Comparison of ENCODE assay signal across 15 cellular contexts in genomic region chr1:23756676-23757075, GRCh38. TPM values are rescaled to one million over a fixed set of nuclear protein-coding genes. Genes with fewer than 3 reads are reported as not detected.
DNase-seq lines count a peak whose midpoint lies in the region; ATAC-seq, FAIRE-seq and TF ChIP-seq lines count a peak whose summit lies in the region.
"Had no signal": no experiment of that assay in that cellular context is flagged by ENCODE, and none has a peak within 500 bp of the region (broad histone marks: within the 10 kb centered on the region; RNA-seq: fewer than 3 reads in every experiment).

No MANE protein-coding gene starts in this region.

- TF ChIP-seq EP300 in K562 (IDR thresholded peaks at IDR 0.05; ENCODE audit: low read length) (no peak), transverse colon (IDR thresholded peaks at IDR 0.05; ENCODE audit: low read depth) (no peak)

- WGBS in K562 (ENCODE audit: insufficient coverage, low coverage, missing lambda C conversion rate): 100% methylated on average over 3 of the region's 3 CpGs
- WGBS in transverse colon (ENCODE audit: low coverage in 1 of 2), 2 donors: 97% methylated on average over 3 of the region's 3 CpGs; no CpG with 5 or more reads in 1 of the 2 donors

- no peaks in the 10 kb centered on the region for H3K9me1 ChIP-seq in K562 (ENCODE audit: control insufficient read depth, insufficient read depth, low read length)

- in situ Hi-C loops in Caki2 (cut with HindIII; ENCODE audit: low pct_unique_long_range_greater_than_20kb, low sequenced_read_pairs) (no loop called here), K562 (cut with MboI) (no loop called here), transverse colon (cut with MboI; ENCODE audit: low pct_ligation_motif_present in 1 of 4, low pct_unique_long_range_greater_than_20kb in 1 of 4, low sequenced_read_pairs in 3 of 4) (no loop called here)

- POLR2A ChIA-PET in K562 (lab: Yijun Ruan, JAX): interaction anchor here (0.6 to 1.4 kb wide), 3 partner anchors 11 to 37 kb away, joined by 3 to 5 read pairs (median 3); no protein-coding TSS in a partner anchor

- H3K9ac ChIP-seq in K562 (ENCODE audit: insufficient read depth in 1 of 2, low read depth in 2 of 2, low read length in 2 of 2): no peak overlapping the region
- H3K9ac ChIP-seq: neural progenitor cell had no signal

- TF ChIP-seq RAD21 in K562 (CRISPR knock-in tag; conservative IDR thresholded peaks at IDR 0.05 in 1 of 2, IDR thresholded peaks at IDR 0.05 in 1 of 2): no peak

- TF ChIP-seq POLR2A in K562 (conservative IDR thresholded peaks at IDR 0.05) (no peak), transverse colon (IDR thresholded peaks at IDR 0.05) (no peak)

- ATAC-seq in K562: peak; percentile 47; the same call in 2 of the 3 replicates
- ATAC-seq: heart left ventricle had no signal

- no TSS peak for BruUV-seq in K562 (replicated peaks; lab: Mats Ljungman, UMichigan)

- H3K4me1 ChIP-seq in K562 (replicated peaks in 1 of 2; ENCODE audit: control insufficient read depth in 2 of 2, insufficient read depth in 2 of 2, low read length in 2 of 2): no peaks in the 10 kb centered on the region
- peaks cover 0 to 3% (median 0%) of the 10 kb centered on the region in 4 donors for H3K4me1 ChIP-seq in transverse colon
- H3K4me1 ChIP-seq: neural progenitor cell had no signal

- intact Hi-C loops in K562 (cut with micrococcal nuclease) (no loop called here), transverse colon (cut with DNase I; ENCODE audit: low total_unique reads) (no loop called here)

- H3K9me3 ChIP-seq in MG63 (no peaks in the 10 kb centered on the region), K562 (replicated peaks; ENCODE audit: control insufficient read depth, insufficient read depth, low read depth, low read length) (no peaks in the 10 kb centered on the region), transverse colon (no peaks in the 10 kb centered on the region)
- H3K9me3 ChIP-seq: heart left ventricle had no signal

- no peak for FAIRE-seq in K562 (lab: Jason Lieb, UNC)

- peaks cover 7% of the 10 kb centered on the region for H3K79me2 ChIP-seq in K562 (ENCODE audit: control insufficient read depth, insufficient read depth, low read length)

- H4K20me1 ChIP-seq in K562 (replicated peaks; ENCODE audit: control insufficient read depth, insufficient read depth, low read length): peaks cover 10% of the 10 kb centered on the region

- H3K27ac ChIP-seq in K562 (ENCODE audit: extremely low read depth, low read depth, low read length) (no peak overlapping the region), transverse colon (no peak overlapping the region)
- H3K27ac ChIP-seq: neural progenitor cell had no signal

- no peak overlapping the region for H3K4me3 ChIP-seq in MG63
- no peak overlapping the region for H3K4me3 ChIP-seq in K562
- no peak overlapping the region for H3K4me3 ChIP-seq in kidney epithelial cell (ENCODE audit: low read depth, low read length)
- H3K4me3 ChIP-seq in transverse colon: no peak overlapping the region
- H3K4me3 ChIP-seq: heart left ventricle, neural progenitor cell had no signal

- TF ChIP-seq CTCF in K562 (IDR thresholded peaks at IDR 0.05 in 2 of 3, conservative IDR thresholded peaks at IDR 0.05 in 1 of 3; ENCODE audit: insufficient read depth in 2 of 3, low read depth in 1 of 3, low read length in 3 of 3) (no peak), kidney epithelial cell (IDR thresholded peaks at IDR 0.05; ENCODE audit: insufficient read depth, low read length, poor library complexity, severe bottlenecking) (no peak), transverse colon (IDR thresholded peaks at IDR 0.05) (no peak)

- H2AFZ ChIP-seq in K562 (ENCODE audit: low read depth, low read length): no peak overlapping the region
- H2AFZ ChIP-seq: neural progenitor cell had no signal

- H3K36me3 ChIP-seq in MG63: peaks cover 95% of the 10 kb centered on the region
- H3K36me3 ChIP-seq in K562 (ENCODE audit: control insufficient read depth, insufficient read depth, low read length): peaks cover 97% of the 10 kb centered on the region
- H3K36me3 ChIP-seq in kidney epithelial cell (ENCODE audit: control insufficient read depth, insufficient read depth, low read length): peaks cover 3% of the 10 kb centered on the region
- H3K36me3 ChIP-seq in transverse colon: peaks cover 2 to 95% (median 41%) of the 10 kb centered on the region in 4 donors

- CTCF ChIA-PET in K562 (lab: Yijun Ruan, JAX; ENCODE audit: low intra/inter-chr PET ratio): no interaction called here

- DNase-seq in Caki2 (ENCODE audit: low read depth) (peak; percentile 41), MG63 (peak; percentile 57), K562 (ENCODE audit: extremely low read depth in 1 of 4, low spot score in 3 of 4) (no peak), kidney epithelial cell (ENCODE audit: low read depth) (peak; percentile 61), iPS-NIHi7 (ENCODE audit: extremely low spot score) (no peak), DMS 273 (lab: John Stamatoyannopoulos, UW; ENCODE audit: unreplicated experiment) (no peak), NCI-H2029 treated with DMSO at 0.1 percent for 48 hours (lab: John Stamatoyannopoulos, UW) (no peak), transverse colon (no peak)
- DNase-seq: activated T-cell treated with anti-CD3 and anti-CD28 coated beads, Interleukin-2, amount 50 U/mL, for 1 hour; amygdala; effector CD8-positive, alpha-beta T cell; GF-D8; heart left ventricle; NCI-H82 had no signal

- H3K27me3 ChIP-seq in MG63 (no peaks in the 10 kb centered on the region), K562 (ENCODE audit: control insufficient read depth in 2 of 2, insufficient read depth in 2 of 2, low read length in 2 of 2) (no peaks in the 10 kb centered on the region; a peak in 1 of 5 replicates), kidney epithelial cell (ENCODE audit: control insufficient read depth, insufficient read depth, low read length) (no peaks in the 10 kb centered on the region), transverse colon (no peaks in the 10 kb centered on the region)
- H3K27me3 ChIP-seq: heart left ventricle, neural progenitor cell had no signal

- no peak overlapping the region for H3K4me2 ChIP-seq in K562 (ENCODE audit: insufficient read depth, low read length)
- H3K4me2 ChIP-seq: neural progenitor cell had no signal

RNA-seq across cellular contexts. Expression of gene ELOA, which starts 13.4 kb away (rescaled TPM):
- total RNA-seq in Caki2 (2014; rRNA removed; shearing (Covaris generic); ENCODE audit: low replicate concordance): 18.6 and 21.6 TPM in 2 replicates
- 32.8 and 35.6 TPM in 2 replicates for total RNA-seq in MG63 (2014; rRNA removed; shearing (Covaris generic); ENCODE audit: low replicate concordance)
- total RNA-seq in K562 (2011; cell fraction: chromatin; rRNA removed; ENCODE audit: low replicate concordance): 40.0 and 60.8 TPM in 2 replicates
- total RNA-seq in K562 (2011; cell fraction: nucleolus; rRNA removed): 22.4 and 23.7 TPM in 2 replicates
- total RNA-seq in K562 (2011; cell fraction: nucleoplasm; rRNA removed): 31.1 and 33.1 TPM in 2 replicates
- total RNA-seq in K562 (2014; rRNA removed): 61.3 and 70.8 TPM in 2 replicates
- 74.1 and 75.8 TPM in 2 replicates for total RNA-seq in K562 (2014; rRNA removed; fragmentation: Illumina TruSeq; extraction: Trizol)
- 77.6 and 80.0 TPM in 2 replicates for total RNA-seq in K562 (2015; rRNA removed; fragmentation: Illumina TruSeq; extraction: Trizol)
- total RNA-seq in K562 (2021): 66.6 and 70.8 TPM in 2 replicates
- 29.7 and 33.3 TPM in 2 replicates for polyA plus RNA-seq in K562 (2011; rRNA removed)
- polyA plus RNA-seq in K562 (2011; cell fraction: cytosol; rRNA removed): 13.9 and 14.8 TPM in 2 replicates
- 24.7 and 25.8 TPM in 2 replicates for polyA plus RNA-seq in K562 (2011; cell fraction: nucleus; rRNA removed)
- polyA plus RNA-seq in K562 (2012): 28.7 and 53.0 TPM in 2 replicates
- 80.6 and 98.6 TPM in 2 replicates for polyA plus RNA-seq in K562 (2014; fragmentation: Illumina TruSeq; extraction: Trizol)
- 10 to 100 TPM; 31.9 to 53.6 TPM for polyA plus RNA-seq in K562 (2014; fragmentation: Nextera tagmentation; extraction: Ambion mirVana)
- 44.4 and 48.7 TPM in 2 replicates for polyA plus RNA-seq in K562 (2014; rRNA removed)
- polyA minus RNA-seq in K562 (2011; rRNA and poly(A)+ RNA removed): 35.1 and 35.7 TPM in 2 replicates
- polyA minus RNA-seq in K562 (2011; cell fraction: cytosol; rRNA and poly(A)+ RNA removed): 25.7 and 34.4 TPM in 2 replicates
- 10.5 and 19.7 TPM in 2 replicates for polyA minus RNA-seq in K562 (2011; cell fraction: nucleus; rRNA and poly(A)+ RNA removed)
- 51.8 and 56.7 TPM in 2 replicates for total RNA-seq in kidney epithelial cell
- total RNA-seq in transverse colon: 10 to 100 TPM in 3 of 4 donors, 1 to 10 TPM in 1; 9.6 to 39.3 (median 33.2) TPM

RNA-seq across cellular contexts. Expression of gene PITHD1, which starts 21.5 kb away (rescaled TPM):
- 55.0 and 55.4 TPM in 2 replicates for total RNA-seq in Caki2 (2014; rRNA removed; shearing (Covaris generic); ENCODE audit: low replicate concordance)
- total RNA-seq in MG63 (2014; rRNA removed; shearing (Covaris generic); ENCODE audit: low replicate concordance): 64.2 and 116 TPM in 2 replicates
- total RNA-seq in K562 (2011; cell fraction: chromatin; rRNA removed; ENCODE audit: low replicate concordance): 96.3 and 113 TPM in 2 replicates
- 53.2 and 60.7 TPM in 2 replicates for total RNA-seq in K562 (2011; cell fraction: nucleolus; rRNA removed)
- total RNA-seq in K562 (2011; cell fraction: nucleoplasm; rRNA removed): 112 and 144 TPM in 2 replicates
- 149 and 175 TPM in 2 replicates for total RNA-seq in K562 (2014; rRNA removed)
- total RNA-seq in K562 (2014; rRNA removed; fragmentation: Illumina TruSeq; extraction: Trizol): 172 and 175 TPM in 2 replicates
- 144 and 151 TPM in 2 replicates for total RNA-seq in K562 (2015; rRNA removed; fragmentation: Illumina TruSeq; extraction: Trizol)
- 126 and 141 TPM in 2 replicates for total RNA-seq in K562 (2021)
- 159 and 167 TPM in 2 replicates for polyA plus RNA-seq in K562 (2011; rRNA removed)
- 81.9 and 157 TPM in 2 replicates for polyA plus RNA-seq in K562 (2011; cell fraction: cytosol; rRNA removed)
- polyA plus RNA-seq in K562 (2011; cell fraction: nucleus; rRNA removed): 74.8 and 105 TPM in 2 replicates
- 80.0 and 120 TPM in 2 replicates for polyA plus RNA-seq in K562 (2012)
- 133 and 138 TPM in 2 replicates for polyA plus RNA-seq in K562 (2014; fragmentation: Illumina TruSeq; extraction: Trizol)
- polyA plus RNA-seq in K562 (2014; fragmentation: Nextera tagmentation; extraction: Ambion mirVana): 10 to 100 TPM; 46.5 to 51.7 TPM
- 159 and 175 TPM in 2 replicates for polyA plus RNA-seq in K562 (2014; rRNA removed)
- 59.4 and 74.4 TPM in 2 replicates for polyA minus RNA-seq in K562 (2011; rRNA and poly(A)+ RNA removed)
- polyA minus RNA-seq in K562 (2011; cell fraction: cytosol; rRNA and poly(A)+ RNA removed): 29.4 and 34.5 TPM in 2 replicates
- polyA minus RNA-seq in K562 (2011; cell fraction: nucleus; rRNA and poly(A)+ RNA removed): 17.0 and 32.8 TPM in 2 replicates
- total RNA-seq in kidney epithelial cell: 33.6 and 37.6 TPM in 2 replicates
- total RNA-seq in transverse colon: 10 to 100 TPM; 36.7 to 40.6 (median 38.9) TPM

RNA-seq across cellular contexts. Expression of gene LYPLA2, which starts 34.3 kb away (rescaled TPM):
- 95.6 and 105 TPM in 2 replicates for total RNA-seq in Caki2 (2014; rRNA removed; shearing (Covaris generic); ENCODE audit: low replicate concordance)
- 38.5 and 68.6 TPM in 2 replicates for total RNA-seq in MG63 (2014; rRNA removed; shearing (Covaris generic); ENCODE audit: low replicate concordance)
- 27.3 and 126 TPM in 2 replicates for total RNA-seq in K562 (2011; cell fraction: chromatin; rRNA removed; ENCODE audit: low replicate concordance)
- total RNA-seq in K562 (2011; cell fraction: nucleolus; rRNA removed): 89.4 and 103 TPM in 2 replicates
- 56.7 and 62.0 TPM in 2 replicates for total RNA-seq in K562 (2011; cell fraction: nucleoplasm; rRNA removed)
- 126 and 144 TPM in 2 replicates for total RNA-seq in K562 (2014; rRNA removed)
- 17.4 and 25.8 TPM in 2 replicates for total RNA-seq in K562 (2014; rRNA removed; fragmentation: Illumina TruSeq; extraction: Trizol)
- total RNA-seq in K562 (2015; rRNA removed; fragmentation: Illumina TruSeq; extraction: Trizol): 56.5 and 58.4 TPM in 2 replicates
- total RNA-seq in K562 (2021): 108 and 109 TPM in 2 replicates
- 60.1 and 72.7 TPM in 2 replicates for polyA plus RNA-seq in K562 (2011; rRNA removed)
- polyA plus RNA-seq in K562 (2011; cell fraction: cytosol; rRNA removed): 89.6 and 223 TPM in 2 replicates
- 141 and 217 TPM in 2 replicates for polyA plus RNA-seq in K562 (2011; cell fraction: nucleus; rRNA removed)
- polyA plus RNA-seq in K562 (2012): 97.6 and 103 TPM in 2 replicates
- 90.2 and 141 TPM in 2 replicates for polyA plus RNA-seq in K562 (2014; fragmentation: Illumina TruSeq; extraction: Trizol)
- polyA plus RNA-seq in K562 (2014; fragmentation: Nextera tagmentation; extraction: Ambion mirVana): 1 to 10 TPM; 3.9 to 9.9 TPM
- 127 and 128 TPM in 2 replicates for polyA plus RNA-seq in K562 (2014; rRNA removed)
- polyA minus RNA-seq in K562 (2011; rRNA and poly(A)+ RNA removed): 21.3 and 39.9 TPM in 2 replicates
- 64.0 and 69.4 TPM in 2 replicates for polyA minus RNA-seq in K562 (2011; cell fraction: cytosol; rRNA and poly(A)+ RNA removed)
- 25.7 and 26.4 TPM in 2 replicates for polyA minus RNA-seq in K562 (2011; cell fraction: nucleus; rRNA and poly(A)+ RNA removed)
- total RNA-seq in kidney epithelial cell: 163 and 235 TPM in 2 replicates
- 100 to 1,000 TPM in 1 of 4 donors, 10 to 100 TPM in 3; 23.1 to 110 (median 84.4) TPM for total RNA-seq in transverse colon

RNA-seq across cellular contexts. Expression of gene GALE, which starts 43.9 kb away (rescaled TPM):
- total RNA-seq in Caki2 (2014; rRNA removed; shearing (Covaris generic); ENCODE audit: low replicate concordance): 160 and 196 TPM in 2 replicates
- 45.4 and 123 TPM in 2 replicates for total RNA-seq in MG63 (2014; rRNA removed; shearing (Covaris generic); ENCODE audit: low replicate concordance)
- 48.0 and 134 TPM in 2 replicates for total RNA-seq in K562 (2011; cell fraction: chromatin; rRNA removed; ENCODE audit: low replicate concordance)
- total RNA-seq in K562 (2011; cell fraction: nucleolus; rRNA removed): 107 and 108 TPM in 2 replicates
- total RNA-seq in K562 (2011; cell fraction: nucleoplasm; rRNA removed): 54.4 and 66.4 TPM in 2 replicates
- total RNA-seq in K562 (2014; rRNA removed) (130 and 133 TPM in 2 replicates), K562 (2014; rRNA removed; fragmentation: Illumina TruSeq; extraction: Trizol) (36.8 and 48.3 TPM in 2 replicates), K562 (2015; rRNA removed; fragmentation: Illumina TruSeq; extraction: Trizol) (86.2 and 91.3 TPM in 2 replicates), K562 (2021) (108 and 112 TPM in 2 replicates), kidney epithelial cell (158 and 164 TPM in 2 replicates), transverse colon (100 to 1,000 TPM in 2 of 4 donors, 10 to 100 TPM in 2; 28.5 to 166 (median 124) TPM)
- polyA plus RNA-seq in K562 (2011; rRNA removed) (88.3 and 104 TPM in 2 replicates), K562 (2014; fragmentation: Illumina TruSeq; extraction: Trizol) (96.6 and 108 TPM in 2 replicates), K562 (2014; fragmentation: Nextera tagmentation; extraction: Ambion mirVana) (10 to 100 TPM in 1 of 2 experiments, 1 to 10 TPM in 1; 8.4 to 48.4 TPM), K562 (2014; rRNA removed) (125 and 139 TPM in 2 replicates)
- polyA plus RNA-seq in K562 (2011; cell fraction: cytosol; rRNA removed): 132 and 175 TPM in 2 replicates
- polyA plus RNA-seq in K562 (2011; cell fraction: nucleus; rRNA removed): 105 and 111 TPM in 2 replicates
- polyA plus RNA-seq in K562 (2012): 89.3 and 129 TPM in 2 replicates
- 33.6 and 40.5 TPM in 2 replicates for polyA minus RNA-seq in K562 (2011; rRNA and poly(A)+ RNA removed)
- 29.0 and 36.3 TPM in 2 replicates for polyA minus RNA-seq in K562 (2011; cell fraction: cytosol; rRNA and poly(A)+ RNA removed)
- 28.5 and 41.0 TPM in 2 replicates for polyA minus RNA-seq in K562 (2011; cell fraction: nucleus; rRNA and poly(A)+ RNA removed)

Comparison
In these comparisons a context has a peak if more than half of its experiments do, and no peak if none do; other contexts are left out.
1. DNase-seq: peak in Caki2 (single experiment), MG63 (single experiment) and kidney epithelial cell (single experiment); none in K562 (0 of 4), iPS-NIHi7 (single experiment), DMS 273 (single experiment), NCI-H2029 treated with DMSO at 0.1 percent for 48 hours (single experiment) and transverse colon (single experiment).